9 cellular contexts compared by ENCODE assay signal in the genomic region with DNA sequence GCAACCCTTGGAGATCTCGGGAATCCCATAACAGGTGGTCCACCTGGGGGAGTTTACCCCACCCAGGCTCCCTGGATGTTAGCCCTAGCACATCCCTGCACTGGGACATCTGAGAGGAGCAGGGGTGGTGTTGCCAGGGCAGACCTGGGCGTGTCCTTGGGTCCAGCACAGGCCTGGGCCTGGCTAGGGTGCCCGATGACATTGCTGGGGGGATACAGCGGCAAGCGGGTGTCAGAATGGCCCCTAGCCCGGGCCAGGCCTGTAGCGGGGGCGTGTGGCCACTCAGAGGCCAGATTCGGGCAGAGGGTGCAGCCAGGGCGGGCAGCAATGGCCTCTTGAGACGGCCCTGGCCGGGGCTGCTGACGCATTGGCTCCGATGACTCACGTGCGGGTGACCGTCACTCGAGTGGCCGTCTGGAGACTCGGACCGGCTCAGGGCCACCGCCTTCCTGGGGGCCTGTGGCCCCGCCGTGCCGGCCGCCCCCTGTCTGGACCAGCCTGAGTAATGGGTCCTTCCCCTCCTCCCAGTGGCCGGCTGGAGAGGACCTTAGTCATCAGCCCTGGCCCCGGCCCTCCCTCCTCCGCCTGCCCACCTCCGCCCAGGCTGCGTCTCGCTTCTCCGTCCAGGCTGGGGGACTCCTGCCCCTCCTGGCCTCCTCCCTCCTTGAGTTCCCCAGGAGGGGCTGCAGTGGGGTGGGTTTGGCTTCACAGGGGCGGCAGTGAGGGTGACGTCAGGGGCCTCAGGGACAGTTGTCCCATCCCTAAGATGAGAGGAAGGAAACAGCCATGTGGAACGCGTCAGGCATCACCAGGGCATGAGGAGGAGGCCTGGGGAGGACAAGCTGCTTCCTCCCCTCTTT. TPM values are rescaled to one million over a fixed set of nuclear protein-coding genes. Genes with fewer than 3 reads are reported as not detected.
A peak's percentile ranks its signal among the peaks of the same experiment; 100 is the strongest.
DNase-seq lines count a peak whose midpoint lies in the region; ATAC-seq and TF ChIP-seq lines count a peak whose summit lies in the region.
"Had no signal": no experiment of that assay in that cellular context is flagged by ENCODE, and none has a peak within 500 bp of the region (broad histone marks: within the 10 kb centered on the region; RNA-seq: fewer than 3 reads in every experiment).

No MANE protein-coding gene starts in this region.

- no peak for ATAC-seq in T-helper 17 cell
- ATAC-seq: GM23338 had no signal

- H3K4me3 Mint-ChIP-seq in T-helper 17 cell: no peak overlapping the region
- H3K4me3 Mint-ChIP-seq: GM23338 had no signal

- no peaks in the 10 kb centered on the region for H3K27me3 ChIP-seq in duodenal mucosa (ENCODE audit: control insufficient read depth in 1 of 2, insufficient read depth in 2 of 2, low read length in 2 of 2)

- peaks cover 0 to 2% of the 10 kb centered on the region in 2 donors for H3K36me3 ChIP-seq in duodenal mucosa (ENCODE audit: control insufficient read depth in 1 of 2, insufficient read depth in 2 of 2, low read length in 2 of 2)

- peaks cover 3 to 8% of the 10 kb centered on the region in 2 donors for H3K4me1 ChIP-seq in duodenal mucosa (ENCODE audit: control insufficient read depth in 1 of 2, insufficient read depth in 2 of 2, low read length in 2 of 2)
- H3K4me1 ChIP-seq: parathyroid adenoma had no signal

- no peaks in the 10 kb centered on the region for H3K27me3 Mint-ChIP-seq in T-helper 17 cell

- H3K27ac Mint-ChIP-seq in T-helper 17 cell: no peak overlapping the region

- H3K9me3 ChIP-seq in duodenal mucosa (ENCODE audit: control insufficient read depth in 1 of 2, low read length in 2 of 2) (no peaks in the 10 kb centered on the region), T-helper 17 cell (ENCODE audit: control insufficient read depth, low read length, poor library complexity, severe bottlenecking) (no peaks in the 10 kb centered on the region)

- H3K27ac ChIP-seq in duodenal mucosa (ENCODE audit: low read depth, low read length): peak overlapping the region; percentile 47

- TF ChIP-seq CTCF in retinal pigment epithelial cell (conservative IDR thresholded peaks at IDR 0.05; ENCODE audit: low read depth, low read length): no peak

- H3K4me3 ChIP-seq in duodenal mucosa (ENCODE audit: low read depth in 1 of 2, low read length in 2 of 2) (no peak overlapping the region), retinal pigment epithelial cell (ENCODE audit: low read length) (no peak overlapping the region)
- H3K4me3 ChIP-seq: GM23338 had no signal

- H3K9ac ChIP-seq in duodenal mucosa (ENCODE audit: low read depth in 1 of 2, low read length in 2 of 2): no peak overlapping the region
- H3K9ac ChIP-seq: parathyroid adenoma had no signal

- H3K36me3 Mint-ChIP-seq in T-helper 17 cell (ENCODE audit: low read depth): peaks cover 4% of the 10 kb centered on the region

- peaks cover 30% of the 10 kb centered on the region for H3K4me1 Mint-ChIP-seq in T-helper 17 cell

- peak; percentile 95 for DNase-seq in HK-2 (ENCODE audit: unreplicated experiment)
- peak; percentile 60 for DNase-seq in retinal pigment epithelial cell (ENCODE audit: low read depth)
- DNase-seq in MV-4-11 (lab: John Stamatoyannopoulos, UW): no peak
- DNase-seq in NOMO-1 treated with DMSO at 0.1 percent for 48 hours (lab: John Stamatoyannopoulos, UW; ENCODE audit: unreplicated experiment): no peak
- no peak for DNase-seq in T-helper 17 cell
- DNase-seq: effector CD8-positive, alpha-beta T cell had no signal

RNA-seq across cellular contexts. Expression of a gene that starts 23.2 kb away (rescaled TPM):
- 10 to 100 TPM; 14.4 to 15.3 TPM for total RNA-seq in T-helper 17 cell

RNA-seq across cellular contexts. Expression of a gene that starts 23.5 kb away (rescaled TPM):
- total RNA-seq in T-helper 17 cell: 10 to 100 TPM; 13.0 to 17.9 TPM

RNA-seq across cellular contexts. Expression of a gene that starts 47.6 kb away (rescaled TPM):
- total RNA-seq in T-helper 17 cell: under 1 TPM in 1 of 2 donors, not detected in 1; 0.29 TPM

RNA-seq across cellular contexts. Expression of a gene that starts 53.7 kb away (rescaled TPM):
- not detected for total RNA-seq in T-helper 17 cell

Comparison
In these comparisons a context has a peak if more than half of its experiments do, and no peak if none do; other contexts are left out.
1. DNase-seq: peak in HK-2 (single experiment) and retinal pigment epithelial cell (single experiment); none in MV-4-11 (single experiment), NOMO-1 treated with DMSO at 0.1 percent for 48 hours (single experiment) and T-helper 17 cell (0 of 3).